In genomic region chr4:15479089-15479912, GRCh38 we compare ENCODE assay signal across 1 cellular context.
A peak's percentile ranks its signal among the peaks of the same experiment; 100 is the strongest.
TF ChIP-seq lines count a peak whose summit lies in the region.

No MANE protein-coding gene starts in this region.

TF ChIP-seq in K562, 482 proteins besides CTCF, POLR2A, EP300 and RAD21 (continued from another document):
- TF ChIP-seq MGA (IDR thresholded peaks at IDR 0.05) (peak; percentile 51), DLX4 (CRISPR knock-in tag; IDR thresholded peaks at IDR 0.05) (no peak), LCOR (CRISPR knock-in tag; IDR thresholded peaks at IDR 0.05) (peak; percentile 79; the same call in 1 of the 2 replicates), RB1 (IDR thresholded peaks at IDR 0.05; ENCODE audit: low read depth) (no peak), HCFC1 (IDR thresholded peaks at IDR 0.05; ENCODE audit: low read depth, low read length) (no peak), L3MBTL2 (IDR thresholded peaks at IDR 0.05) (peak; percentile 41; the same call in 1 of the 2 replicates), POLR2AphosphoS5 (IDR thresholded peaks at IDR 0.05; ENCODE audit: control insufficient read depth, insufficient read depth, low read depth, low read length) (no peak), RBM25 (IDR thresholded peaks at IDR 0.05; ENCODE audit: low read depth, low read length, severe bottlenecking) (no peak), MTA1 (IDR thresholded peaks at IDR 0.05; ENCODE audit: borderline replicate concordance) (no peak), ZNF766 (CRISPR knock-in tag; conservative IDR thresholded peaks at IDR 0.05) (0 out of 2 replicates have a peak, but pooled peaks have one; percentile 21), ZNF583 (CRISPR knock-in tag; IDR thresholded peaks at IDR 0.05) (no peak), ZNF449 (CRISPR knock-in tag; IDR thresholded peaks at IDR 0.05) (no peak), SMAD3 (CRISPR knock-in tag; conservative IDR thresholded peaks at IDR 0.05) (no peak), ZBTB17 (CRISPR knock-in tag; IDR thresholded peaks at IDR 0.05) (no peak), NR2C2 (CRISPR knock-in tag; IDR thresholded peaks at IDR 0.05) (no peak), NR2C2 (tag; IDR thresholded peaks at IDR 0.05) (no peak), IRF1 (CRISPR knock-in tag; IDR thresholded peaks at IDR 0.05; ENCODE audit: borderline replicate concordance) (no peak), ZNF586 (CRISPR knock-in tag; conservative IDR thresholded peaks at IDR 0.05) (no peak), ETV6 (IDR thresholded peaks at IDR 0.05; ENCODE audit: borderline replicate concordance in 1 of 2, low read depth in 2 of 2, low read length in 1 of 2) (no peak), ETV6 (CRISPR knock-in tag; IDR thresholded peaks at IDR 0.05; ENCODE audit: borderline replicate concordance) (no peak)
